ENCODE assay signal across 27 cellular contexts in the genomic region with DNA sequence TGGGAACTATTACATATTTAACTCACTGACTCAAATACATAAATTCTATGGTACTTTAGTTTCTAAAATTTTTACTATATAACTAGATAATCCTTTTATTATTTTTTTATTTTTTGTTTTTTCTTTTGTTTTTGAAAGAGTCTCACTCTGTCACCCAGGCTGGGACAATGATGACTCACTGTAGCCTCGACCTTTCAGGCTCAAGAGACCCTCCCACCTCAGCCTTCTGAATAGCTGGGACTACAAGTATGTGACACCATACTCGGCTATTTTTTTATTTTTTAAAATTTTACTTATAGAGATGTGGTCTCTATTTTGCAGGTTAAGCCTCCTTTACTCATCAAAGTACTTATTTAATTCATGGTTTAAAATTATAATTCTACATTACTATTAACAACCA.
"Had no signal": no experiment of that assay in that cellular context is flagged by ENCODE, and none has a peak within 500 bp of the region (broad histone marks: within the 10 kb centered on the region; RNA-seq: fewer than 3 reads in every experiment).

No MANE protein-coding gene starts in this region.

- ATAC-seq: psoas muscle; right cardiac atrium; right lobe of liver; stimulated activated effector memory CD8-positive, alpha-beta T cell treated with anti-CD3 and anti-CD28 coated beads, Interleukin-12 subunit alpha, Interleukin-12 subunit beta, amount 100 ng/mL, for 72 hours; stimulated activated naive B cell treated with anti-CD40 and anti-IgM and Interleukin-4, amounts not matched to agents 10 μg/mL and 1 μg/mL and 100 μg/mL, for 72 hours had no signal

- H3K9ac ChIP-seq: neural progenitor cell, parathyroid adenoma had no signal

- H3K4me1 ChIP-seq: neural progenitor cell, parathyroid adenoma, psoas muscle, right lobe of liver, sigmoid colon, stomach, thyroid gland, tibial nerve, upper lobe of left lung, vagina had no signal

- H3K4me1 Mint-ChIP-seq: nephron; neural progenitor cell; stimulated activated effector memory CD8-positive, alpha-beta T cell treated with anti-CD3 and anti-CD28 coated beads, Interleukin-12 subunit alpha, Interleukin-12 subunit beta, amount 100 ng/mL, for 72 hours; stimulated activated naive B cell treated with anti-CD40 and anti-IgM and Interleukin-4, amounts not matched to agents 10 μg/mL and 1 μg/mL and 100 μg/mL, for 72 hours had no signal

- H3K36me3 Mint-ChIP-seq: neural progenitor cell; stimulated activated effector memory CD8-positive, alpha-beta T cell treated with anti-CD3 and anti-CD28 coated beads, Interleukin-12 subunit alpha, Interleukin-12 subunit beta, amount 100 ng/mL, for 72 hours; stimulated activated naive B cell treated with anti-CD40 and anti-IgM and Interleukin-4, amounts not matched to agents 10 μg/mL and 1 μg/mL and 100 μg/mL, for 72 hours had no signal

- H3K9me3 ChIP-seq: ovary, psoas muscle, right lobe of liver, thoracic aorta, thyroid gland, vagina had no signal

- H3K27me3 ChIP-seq: neural progenitor cell, ovary, right lobe of liver, sigmoid colon, stomach, thyroid gland, tibial nerve, upper lobe of left lung, vagina had no signal

- H3K27ac ChIP-seq: neural progenitor cell, ovary, parathyroid adenoma, psoas muscle, right lobe of liver, sigmoid colon, stomach, thoracic aorta, thyroid gland, tibial nerve, upper lobe of left lung, vagina had no signal

- H3K36me3 ChIP-seq: neural progenitor cell, ovary, right lobe of liver, sigmoid colon, stomach, thoracic aorta, thyroid gland, tibial nerve, upper lobe of left lung, vagina had no signal

- H3K27ac Mint-ChIP-seq: nephron; neural progenitor cell; progenitor cell of endocrine pancreas; stimulated activated effector memory CD8-positive, alpha-beta T cell treated with anti-CD3 and anti-CD28 coated beads, Interleukin-12 subunit alpha, Interleukin-12 subunit beta, amount 100 ng/mL, for 72 hours; stimulated activated naive B cell treated with anti-CD40 and anti-IgM and Interleukin-4, amounts not matched to agents 10 μg/mL and 1 μg/mL and 100 μg/mL, for 72 hours; stimulated activated naive CD8-positive, alpha-beta T cell treated with anti-CD3 and anti-CD28 coated beads, Interleukin-15, Interleukin-2, amounts not matched to agents 100 ng/mL and 50 ng/mL, for 24 hours had no signal

- H3K27me3 Mint-ChIP-seq: progenitor cell of endocrine pancreas; stimulated activated naive B cell treated with anti-CD40 and anti-IgM and Interleukin-4, amounts not matched to agents 10 μg/mL and 1 μg/mL and 100 μg/mL, for 72 hours; stimulated activated naive CD8-positive, alpha-beta T cell treated with anti-CD3 and anti-CD28 coated beads, Interleukin-15, Interleukin-2, amounts not matched to agents 100 ng/mL and 50 ng/mL, for 24 hours had no signal

- DNase-seq: occipital lobe; ovary; posterior cingulate gyrus; psoas muscle; right cardiac atrium; right lobe of liver; sigmoid colon; small intestine; stimulated activated CD4-positive, alpha-beta T cell treated with anti-CD3 and anti-CD28 coated beads, Interleukin-15, amount 100 ng/mL, for 24 hours; stimulated activated CD4-positive, alpha-beta T cell treated with anti-CD3 and anti-CD28 coated beads, Interleukin-2, amount 100 ng/mL, for 24 hours; stimulated activated CD4-positive, alpha-beta T cell treated with anti-CD3 and anti-CD28 coated beads, Interleukin-2, amount 100 ng/mL, for 48 hours; stimulated activated CD4-positive, alpha-beta T cell treated with anti-CD3 and anti-CD28 coated beads, Interleukin-4, amount 100 ng/mL, for 24 hours; stimulated activated naive B cell treated with anti-CD40 and anti-IgM and Interleukin-4, amounts not matched to agents 10 μg/mL and 1 μg/mL and 100 μg/mL, for 72 hours; stimulated activated naive CD4-positive, alpha-beta T cell treated with Interleukin-2 at 50 U/mL for 16 hours; stomach; thyroid gland; trophoblast cell; upper lobe of left lung had no signal

- H3K4me3 ChIP-seq: neural progenitor cell, ovary, psoas muscle, right lobe of liver, sigmoid colon, stomach, thoracic aorta, thyroid gland, tibial nerve, upper lobe of left lung, vagina had no signal

- H3K4me3 Mint-ChIP-seq: nephron; neural progenitor cell; stimulated activated effector memory CD8-positive, alpha-beta T cell treated with anti-CD3 and anti-CD28 coated beads, Interleukin-12 subunit alpha, Interleukin-12 subunit beta, amount 100 ng/mL, for 72 hours; stimulated activated naive B cell treated with anti-CD40 and anti-IgM and Interleukin-4, amounts not matched to agents 10 μg/mL and 1 μg/mL and 100 μg/mL, for 72 hours; stimulated activated naive CD8-positive, alpha-beta T cell treated with anti-CD3 and anti-CD28 coated beads, Interleukin-15, Interleukin-2, amounts not matched to agents 100 ng/mL and 50 ng/mL, for 24 hours had no signal
